Comparison of ENCODE assay signal across 1 cellular context in the genomic region with DNA sequence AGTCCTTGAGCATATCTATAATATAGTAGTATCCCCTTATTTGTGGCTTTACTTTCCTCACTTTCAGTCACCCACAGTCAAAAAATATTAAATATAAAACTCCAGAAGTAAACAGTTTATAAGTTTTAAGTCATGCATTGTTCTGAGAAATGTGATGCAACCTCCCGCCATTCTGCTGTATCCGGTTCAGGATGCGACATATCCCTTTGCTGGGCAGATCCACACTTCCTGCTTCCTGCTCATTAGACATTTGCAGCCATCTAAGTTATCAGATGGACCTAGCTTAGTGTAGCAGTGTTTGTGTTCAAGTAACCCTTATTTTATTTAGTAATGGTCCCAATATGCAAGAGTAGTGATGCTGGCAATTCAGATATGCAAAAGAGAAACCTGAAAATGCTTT.
TF ChIP-seq lines count a peak whose summit lies in the region.

No MANE protein-coding gene starts in this region.

TF ChIP-seq in K562, 482 proteins besides CTCF, POLR2A, EP300 and RAD21 (continued from another document):
- TF ChIP-seq, protein P1, sequence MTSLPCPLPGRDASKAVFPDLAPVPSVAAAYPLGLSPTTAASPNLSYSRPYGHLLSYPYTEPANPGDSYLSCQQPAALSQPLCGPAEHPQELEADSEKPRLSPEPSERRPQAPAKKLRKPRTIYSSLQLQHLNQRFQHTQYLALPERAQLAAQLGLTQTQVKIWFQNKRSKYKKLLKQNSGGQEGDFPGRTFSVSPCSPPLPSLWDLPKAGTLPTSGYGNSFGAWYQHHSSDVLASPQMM (CRISPR knock-in tag; IDR thresholded peaks at IDR 0.05): no peak
- TF ChIP-seq GABPA (tag; conservative IDR thresholded peaks at IDR 0.05; ENCODE audit: low read depth) (peak; percentile 63), ZBED1 (IDR thresholded peaks at IDR 0.05) (no peak), CBX8 (IDR thresholded peaks at IDR 0.05; ENCODE audit: borderline replicate concordance, extremely low read depth, low read depth, low read length, poor library complexity, severe bottlenecking) (no peak), BCL6 (CRISPR knock-in tag; IDR thresholded peaks at IDR 0.05) (no peak), FOXP1 (CRISPR knock-in tag; IDR thresholded peaks at IDR 0.05) (no peak), CCAR2 (IDR thresholded peaks at IDR 0.05; ENCODE audit: low read depth, low read length) (no peak), WHSC1 (IDR thresholded peaks at IDR 0.05; ENCODE audit: low read length) (no peak), RBFOX2 (IDR thresholded peaks at IDR 0.05; ENCODE audit: low read depth, low read length) (no peak), ETV1 (tag; conservative IDR thresholded peaks at IDR 0.05; ENCODE audit: low read depth) (peak; percentile 57), ZBTB7A (IDR thresholded peaks at IDR 0.05; ENCODE audit: borderline replicate concordance, control insufficient read depth, low read depth, low read length) (no peak), ZNF274 (IDR thresholded peaks at IDR 0.05; ENCODE audit: borderline replicate concordance, low read depth, low read length) (no peak), HLTF (IDR thresholded peaks at IDR 0.05) (no peak), CEBPG (CRISPR knock-in tag; IDR thresholded peaks at IDR 0.05) (peak; percentile 60; the same call in 1 of the 2 replicates), CEBPG (tag; conservative IDR thresholded peaks at IDR 0.05 in 1 of 2, IDR thresholded peaks at IDR 0.05 in 1 of 2) (peak; percentile 11 to 83; a peak in 2 of 4 replicates), TRIM24 (IDR thresholded peaks at IDR 0.05) (peak; percentile 69 to 70; a peak in 3 of 4 replicates), HSF4 (CRISPR knock-in tag; IDR thresholded peaks at IDR 0.05; ENCODE audit: borderline replicate concordance) (no peak), NR2C1 (IDR thresholded peaks at IDR 0.05) (no peak), NR2C1 (tag; IDR thresholded peaks at IDR 0.05) (no peak), CHD2 (IDR thresholded peaks at IDR 0.05; ENCODE audit: low read depth, low read length) (no peak), CSDE1 (IDR thresholded peaks at IDR 0.05) (no peak), TAF1 (IDR thresholded peaks at IDR 0.05; ENCODE audit: control insufficient read depth, extremely low read depth, insufficient read depth, low read length, severe bottlenecking) (no peak), RCOR1 (IDR thresholded peaks at IDR 0.05; ENCODE audit: borderline replicate concordance in 1 of 2, low read depth in 2 of 2, low read length in 2 of 2) (no peak), FOXJ3 (CRISPR knock-in tag; IDR thresholded peaks at IDR 0.05) (no peak), ZBTB17 (CRISPR knock-in tag; IDR thresholded peaks at IDR 0.05) (no peak), RBM17 (IDR thresholded peaks at IDR 0.05; ENCODE audit: borderline replicate concordance, low read depth, low read length) (no peak), MAFG (tag; conservative IDR thresholded peaks at IDR 0.05) (no peak), ZNF830 (CRISPR knock-in tag; IDR thresholded peaks at IDR 0.05) (no peak)
- TF ChIP-seq, protein P2, sequence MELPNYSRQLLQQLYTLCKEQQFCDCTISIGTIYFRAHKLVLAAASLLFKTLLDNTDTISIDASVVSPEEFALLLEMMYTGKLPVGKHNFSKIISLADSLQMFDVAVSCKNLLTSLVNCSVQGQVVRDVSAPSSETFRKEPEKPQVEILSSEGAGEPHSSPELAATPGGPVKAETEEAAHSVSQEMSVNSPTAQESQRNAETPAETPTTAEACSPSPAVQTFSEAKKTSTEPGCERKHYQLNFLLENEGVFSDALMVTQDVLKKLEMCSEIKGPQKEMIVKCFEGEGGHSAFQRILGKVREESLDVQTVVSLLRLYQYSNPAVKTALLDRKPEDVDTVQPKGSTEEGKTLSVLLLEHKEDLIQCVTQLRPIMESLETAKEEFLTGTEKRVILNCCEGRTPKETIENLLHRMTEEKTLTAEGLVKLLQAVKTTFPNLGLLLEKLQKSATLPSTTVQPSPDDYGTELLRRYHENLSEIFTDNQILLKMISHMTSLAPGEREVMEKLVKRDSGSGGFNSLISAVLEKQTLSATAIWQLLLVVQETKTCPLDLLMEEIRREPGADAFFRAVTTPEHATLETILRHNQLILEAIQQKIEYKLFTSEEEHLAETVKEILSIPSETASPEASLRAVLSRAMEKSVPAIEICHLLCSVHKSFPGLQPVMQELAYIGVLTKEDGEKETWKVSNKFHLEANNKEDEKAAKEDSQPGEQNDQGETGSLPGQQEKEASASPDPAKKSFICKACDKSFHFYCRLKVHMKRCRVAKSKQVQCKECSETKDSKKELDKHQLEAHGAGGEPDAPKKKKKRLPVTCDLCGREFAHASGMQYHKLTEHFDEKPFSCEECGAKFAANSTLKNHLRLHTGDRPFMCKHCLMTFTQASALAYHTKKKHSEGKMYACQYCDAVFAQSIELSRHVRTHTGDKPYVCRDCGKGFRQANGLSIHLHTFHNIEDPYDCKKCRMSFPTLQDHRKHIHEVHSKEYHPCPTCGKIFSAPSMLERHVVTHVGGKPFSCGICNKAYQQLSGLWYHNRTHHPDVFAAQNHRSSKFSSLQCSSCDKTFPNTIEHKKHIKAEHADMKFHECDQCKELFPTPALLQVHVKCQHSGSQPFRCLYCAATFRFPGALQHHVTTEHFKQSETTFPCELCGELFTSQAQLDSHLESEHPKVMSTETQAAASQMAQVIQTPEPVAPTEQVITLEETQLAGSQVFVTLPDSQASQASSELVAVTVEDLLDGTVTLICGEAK (IDR thresholded peaks at IDR 0.05): 0 out of 2 replicates have a peak, but pooled peaks have one; percentile 37
- TF ChIP-seq, protein P2 (CRISPR knock-in tag; IDR thresholded peaks at IDR 0.05): no peak
- TF ChIP-seq, protein P3, sequence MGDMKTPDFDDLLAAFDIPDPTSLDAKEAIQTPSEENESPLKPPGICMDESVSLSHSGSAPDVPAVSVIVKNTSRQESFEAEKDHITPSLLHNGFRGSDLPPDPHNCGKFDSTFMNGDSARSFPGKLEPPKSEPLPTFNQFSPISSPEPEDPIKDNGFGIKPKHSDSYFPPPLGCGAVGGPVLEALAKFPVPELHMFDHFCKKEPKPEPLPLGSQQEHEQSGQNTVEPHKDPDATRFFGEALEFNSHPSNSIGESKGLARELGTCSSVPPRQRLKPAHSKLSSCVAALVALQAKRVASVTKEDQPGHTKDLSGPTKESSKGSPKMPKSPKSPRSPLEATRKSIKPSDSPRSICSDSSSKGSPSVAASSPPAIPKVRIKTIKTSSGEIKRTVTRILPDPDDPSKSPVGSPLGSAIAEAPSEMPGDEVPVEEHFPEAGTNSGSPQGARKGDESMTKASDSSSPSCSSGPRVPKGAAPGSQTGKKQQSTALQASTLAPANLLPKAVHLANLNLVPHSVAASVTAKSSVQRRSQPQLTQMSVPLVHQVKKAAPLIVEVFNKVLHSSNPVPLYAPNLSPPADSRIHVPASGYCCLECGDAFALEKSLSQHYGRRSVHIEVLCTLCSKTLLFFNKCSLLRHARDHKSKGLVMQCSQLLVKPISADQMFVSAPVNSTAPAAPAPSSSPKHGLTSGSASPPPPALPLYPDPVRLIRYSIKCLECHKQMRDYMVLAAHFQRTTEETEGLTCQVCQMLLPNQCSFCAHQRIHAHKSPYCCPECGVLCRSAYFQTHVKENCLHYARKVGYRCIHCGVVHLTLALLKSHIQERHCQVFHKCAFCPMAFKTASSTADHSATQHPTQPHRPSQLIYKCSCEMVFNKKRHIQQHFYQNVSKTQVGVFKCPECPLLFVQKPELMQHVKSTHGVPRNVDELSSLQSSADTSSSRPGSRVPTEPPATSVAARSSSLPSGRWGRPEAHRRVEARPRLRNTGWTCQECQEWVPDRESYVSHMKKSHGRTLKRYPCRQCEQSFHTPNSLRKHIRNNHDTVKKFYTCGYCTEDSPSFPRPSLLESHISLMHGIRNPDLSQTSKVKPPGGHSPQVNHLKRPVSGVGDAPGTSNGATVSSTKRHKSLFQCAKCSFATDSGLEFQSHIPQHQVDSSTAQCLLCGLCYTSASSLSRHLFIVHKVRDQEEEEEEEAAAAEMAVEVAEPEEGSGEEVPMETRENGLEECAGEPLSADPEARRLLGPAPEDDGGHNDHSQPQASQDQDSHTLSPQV (IDR thresholded peaks at IDR 0.05): no peak
- TF ChIP-seq, protein P4, sequence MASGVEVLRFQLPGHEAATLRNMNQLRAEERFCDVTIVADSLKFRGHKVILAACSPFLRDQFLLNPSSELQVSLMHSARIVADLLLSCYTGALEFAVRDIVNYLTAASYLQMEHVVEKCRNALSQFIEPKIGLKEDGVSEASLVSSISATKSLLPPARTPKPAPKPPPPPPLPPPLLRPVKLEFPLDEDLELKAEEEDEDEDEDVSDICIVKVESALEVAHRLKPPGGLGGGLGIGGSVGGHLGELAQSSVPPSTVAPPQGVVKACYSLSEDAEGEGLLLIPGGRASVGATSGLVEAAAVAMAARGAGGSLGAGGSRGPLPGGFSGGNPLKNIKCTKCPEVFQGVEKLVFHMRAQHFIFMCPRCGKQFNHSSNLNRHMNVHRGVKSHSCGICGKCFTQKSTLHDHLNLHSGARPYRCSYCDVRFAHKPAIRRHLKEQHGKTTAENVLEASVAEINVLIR (CRISPR knock-in tag; IDR thresholded peaks at IDR 0.05): no peak
- TF ChIP-seq, protein P5, sequence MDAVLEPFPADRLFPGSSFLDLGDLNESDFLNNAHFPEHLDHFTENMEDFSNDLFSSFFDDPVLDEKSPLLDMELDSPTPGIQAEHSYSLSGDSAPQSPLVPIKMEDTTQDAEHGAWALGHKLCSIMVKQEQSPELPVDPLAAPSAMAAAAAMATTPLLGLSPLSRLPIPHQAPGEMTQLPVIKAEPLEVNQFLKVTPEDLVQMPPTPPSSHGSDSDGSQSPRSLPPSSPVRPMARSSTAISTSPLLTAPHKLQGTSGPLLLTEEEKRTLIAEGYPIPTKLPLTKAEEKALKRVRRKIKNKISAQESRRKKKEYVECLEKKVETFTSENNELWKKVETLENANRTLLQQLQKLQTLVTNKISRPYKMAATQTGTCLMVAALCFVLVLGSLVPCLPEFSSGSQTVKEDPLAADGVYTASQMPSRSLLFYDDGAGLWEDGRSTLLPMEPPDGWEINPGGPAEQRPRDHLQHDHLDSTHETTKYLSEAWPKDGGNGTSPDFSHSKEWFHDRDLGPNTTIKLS (IDR thresholded peaks at IDR 0.05; ENCODE audit: borderline replicate concordance, low read depth): no peak
- TF ChIP-seq, protein P6, sequence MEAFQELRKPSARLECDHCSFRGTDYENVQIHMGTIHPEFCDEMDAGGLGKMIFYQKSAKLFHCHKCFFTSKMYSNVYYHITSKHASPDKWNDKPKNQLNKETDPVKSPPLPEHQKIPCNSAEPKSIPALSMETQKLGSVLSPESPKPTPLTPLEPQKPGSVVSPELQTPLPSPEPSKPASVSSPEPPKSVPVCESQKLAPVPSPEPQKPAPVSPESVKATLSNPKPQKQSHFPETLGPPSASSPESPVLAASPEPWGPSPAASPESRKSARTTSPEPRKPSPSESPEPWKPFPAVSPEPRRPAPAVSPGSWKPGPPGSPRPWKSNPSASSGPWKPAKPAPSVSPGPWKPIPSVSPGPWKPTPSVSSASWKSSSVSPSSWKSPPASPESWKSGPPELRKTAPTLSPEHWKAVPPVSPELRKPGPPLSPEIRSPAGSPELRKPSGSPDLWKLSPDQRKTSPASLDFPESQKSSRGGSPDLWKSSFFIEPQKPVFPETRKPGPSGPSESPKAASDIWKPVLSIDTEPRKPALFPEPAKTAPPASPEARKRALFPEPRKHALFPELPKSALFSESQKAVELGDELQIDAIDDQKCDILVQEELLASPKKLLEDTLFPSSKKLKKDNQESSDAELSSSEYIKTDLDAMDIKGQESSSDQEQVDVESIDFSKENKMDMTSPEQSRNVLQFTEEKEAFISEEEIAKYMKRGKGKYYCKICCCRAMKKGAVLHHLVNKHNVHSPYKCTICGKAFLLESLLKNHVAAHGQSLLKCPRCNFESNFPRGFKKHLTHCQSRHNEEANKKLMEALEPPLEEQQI (IDR thresholded peaks at IDR 0.05): no peak
- TF ChIP-seq, protein P7, sequence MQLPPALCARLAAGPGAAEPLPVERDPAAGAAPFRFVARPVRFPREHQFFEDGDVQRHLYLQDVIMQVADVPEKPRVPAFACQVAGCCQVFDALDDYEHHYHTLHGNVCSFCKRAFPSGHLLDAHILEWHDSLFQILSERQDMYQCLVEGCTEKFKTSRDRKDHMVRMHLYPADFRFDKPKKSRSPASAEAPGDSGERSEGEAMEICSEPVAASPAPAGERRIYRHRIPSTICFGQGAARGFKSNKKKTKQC (CRISPR knock-in tag; IDR thresholded peaks at IDR 0.05): no peak
- TF ChIP-seq, protein P8, sequence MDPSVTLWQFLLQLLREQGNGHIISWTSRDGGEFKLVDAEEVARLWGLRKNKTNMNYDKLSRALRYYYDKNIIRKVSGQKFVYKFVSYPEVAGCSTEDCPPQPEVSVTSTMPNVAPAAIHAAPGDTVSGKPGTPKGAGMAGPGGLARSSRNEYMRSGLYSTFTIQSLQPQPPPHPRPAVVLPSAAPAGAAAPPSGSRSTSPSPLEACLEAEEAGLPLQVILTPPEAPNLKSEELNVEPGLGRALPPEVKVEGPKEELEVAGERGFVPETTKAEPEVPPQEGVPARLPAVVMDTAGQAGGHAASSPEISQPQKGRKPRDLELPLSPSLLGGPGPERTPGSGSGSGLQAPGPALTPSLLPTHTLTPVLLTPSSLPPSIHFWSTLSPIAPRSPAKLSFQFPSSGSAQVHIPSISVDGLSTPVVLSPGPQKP (CRISPR knock-in tag; IDR thresholded peaks at IDR 0.05): no peak
- TF ChIP-seq, protein P9, sequence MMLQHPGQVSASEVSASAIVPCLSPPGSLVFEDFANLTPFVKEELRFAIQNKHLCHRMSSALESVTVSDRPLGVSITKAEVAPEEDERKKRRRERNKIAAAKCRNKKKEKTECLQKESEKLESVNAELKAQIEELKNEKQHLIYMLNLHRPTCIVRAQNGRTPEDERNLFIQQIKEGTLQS (IDR thresholded peaks at IDR 0.05): peak; percentile 38
- TF ChIP-seq, protein P9 (CRISPR knock-in tag; conservative IDR thresholded peaks at IDR 0.05): no peak
